ENCODE assay signal across 19 cellular contexts in genomic region chr16:69804283-69804682, GRCh38.
"Had no signal": no experiment of that assay in that cellular context is flagged by ENCODE, and none has a peak within 500 bp of the region (broad histone marks: within the 10 kb centered on the region; RNA-seq: fewer than 3 reads in every experiment).

No MANE protein-coding gene starts in this region.

- H3K27me3 Mint-ChIP-seq: dendritic cell treated with granulocyte-macrophage colony-stimulating factor and Interleukin-4, amounts not matched to agents 40 ng/mL and 50 ng/mL, for 4 days had no signal

- ATAC-seq: activated CD4-positive, CD25-positive, alpha-beta regulatory T cell treated with anti-CD3 and anti-CD28 coated beads, Interleukin-2, amount 50 U/mL, for 24 hours; activated naive CD4-positive, alpha-beta T cell treated with anti-CD3 and anti-CD28 coated beads, Interleukin-2, amount 50 U/mL, for 72 hours; left lobe of liver had no signal

- H3K9me3 Mint-ChIP-seq: activated naive CD4-positive, alpha-beta T cell treated with anti-CD3 and anti-CD28 coated beads, Interleukin-2, amount 50 U/mL, for 72 hours; activated T-helper 1 cell treated with anti-CD3 and anti-CD28 coated beads, Interleukin-12 subunit alpha, Interleukin-12 subunit beta, Interleukin-2, Interleukin-4 antibody, amounts not matched to agents 30 ng/mL and 10 ng/mL and 1 ng/mL, durations not matched to agents 14 hours and 24 hours and 36 hours; dendritic cell treated with granulocyte-macrophage colony-stimulating factor and Interleukin-4, amounts not matched to agents 40 ng/mL and 50 ng/mL, for 4 days had no signal

- H3K9me3 ChIP-seq: esophagus muscularis mucosa, tibial nerve had no signal

- H3K36me3 Mint-ChIP-seq: activated naive CD4-positive, alpha-beta T cell treated with anti-CD3 and anti-CD28 coated beads, Interleukin-2, amount 50 U/mL, for 72 hours had no signal

- FAIRE-seq: bronchial epithelial cell, endothelial cell of umbilical vein, frontal cortex, keratinocyte, urothelium cell line had no signal

- H3K4me3 Mint-ChIP-seq: activated T-helper 1 cell treated with anti-CD3 and anti-CD28 coated beads, Interleukin-12 subunit alpha, Interleukin-12 subunit beta, Interleukin-2, Interleukin-4 antibody, amounts not matched to agents 30 ng/mL and 10 ng/mL and 1 ng/mL, durations not matched to agents 14 hours and 24 hours and 36 hours; dendritic cell treated with granulocyte-macrophage colony-stimulating factor and Interleukin-4, amounts not matched to agents 40 ng/mL and 50 ng/mL, for 4 days had no signal

- H3K27ac Mint-ChIP-seq: activated naive CD4-positive, alpha-beta T cell treated with anti-CD3 and anti-CD28 coated beads, Interleukin-2, amount 50 U/mL, for 72 hours; activated T-helper 1 cell treated with anti-CD3 and anti-CD28 coated beads, Interleukin-12 subunit alpha, Interleukin-12 subunit beta, Interleukin-2, Interleukin-4 antibody, amounts not matched to agents 30 ng/mL and 10 ng/mL and 1 ng/mL, durations not matched to agents 14 hours and 24 hours and 36 hours had no signal

- H3K4me3 ChIP-seq: esophagus muscularis mucosa, lung, tibial nerve had no signal

- H3K27me3 ChIP-seq: esophagus muscularis mucosa, tibial nerve had no signal

- H3K27ac ChIP-seq: esophagus muscularis mucosa, tibial nerve had no signal

- DNase-seq: activated CD4-positive, alpha-beta T cell treated with anti-CD3 and anti-CD28 coated beads, Interleukin-2, amount 50 U/mL, for 1 hour; activated CD8-positive, alpha-beta memory T cell treated with anti-CD3 and anti-CD28 coated beads for 24 hours; activated gamma-delta T cell treated with Interleukin-2 at 50 U/mL for 16 hours; effector CD8-positive, alpha-beta T cell; stimulated activated naive CD4-positive, alpha-beta T cell treated with Interleukin-2 at 50 U/mL for 16 hours; substantia nigra had no signal
